ENCODE assay signal across 12 cellular contexts in the genomic region with DNA sequence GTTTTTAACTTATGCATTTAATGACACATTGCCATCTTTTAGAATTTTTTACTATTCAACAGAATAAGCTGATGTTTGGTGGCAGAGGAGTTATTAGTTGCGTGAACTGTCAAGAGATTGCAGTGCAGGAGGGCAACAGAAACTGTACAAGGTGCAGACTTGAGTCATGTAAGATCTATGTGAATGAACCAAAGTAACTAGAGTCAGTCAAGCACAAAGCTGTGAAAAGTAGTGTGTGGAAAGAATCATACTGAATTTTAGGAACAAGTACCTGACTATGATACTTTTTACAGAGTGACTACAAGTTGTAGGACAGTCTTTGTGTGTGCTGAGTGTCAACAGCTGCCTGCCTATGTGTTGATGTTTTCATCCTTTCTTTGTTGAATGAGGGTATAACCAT.
DNase-seq lines count a peak whose midpoint lies in the region; ATAC-seq lines count a peak whose summit lies in the region.
"Had no signal": no experiment of that assay in that cellular context is flagged by ENCODE, and none has a peak within 500 bp of the region (broad histone marks: within the 10 kb centered on the region; RNA-seq: fewer than 3 reads in every experiment).

No MANE protein-coding gene starts in this region.

- H3K9me3 Mint-ChIP-seq in stimulated activated effector memory CD8-positive, alpha-beta T cell treated with anti-CD3 and anti-CD28 coated beads, Interleukin-12 subunit alpha, Interleukin-12 subunit beta, amount 100 ng/mL, for 72 hours = no peaks in the 10 kb centered on the region
- H3K9me3 Mint-ChIP-seq: activated naive CD8-positive, alpha-beta T cell treated with anti-CD3 and anti-CD28 coated beads for 36 hours had no signal

- no peaks in the 10 kb centered on the region for H3K4me1 Mint-ChIP-seq in stimulated activated effector memory CD8-positive, alpha-beta T cell treated with anti-CD3 and anti-CD28 coated beads, Interleukin-12 subunit alpha, Interleukin-12 subunit beta, amount 100 ng/mL, for 72 hours

- ATAC-seq in GM19035 (IDR thresholded peaks at IDR 0.05; ENCODE audit: unreplicated experiment) = peak; percentile 81
- peak; percentile 93 for ATAC-seq in GM21737 (IDR thresholded peaks at IDR 0.05; ENCODE audit: unreplicated experiment)
- ATAC-seq in HG03108 (IDR thresholded peaks at IDR 0.05; ENCODE audit: unreplicated experiment) = peak; percentile 92
- peak; percentile 39 for ATAC-seq in stimulated activated effector memory CD8-positive, alpha-beta T cell treated with anti-CD3 and anti-CD28 coated beads, Interleukin-12 subunit alpha, Interleukin-12 subunit beta, amount 100 ng/mL, for 72 hours
- ATAC-seq: psoas muscle had no signal

- H3K4me3 Mint-ChIP-seq in stimulated activated effector memory CD8-positive, alpha-beta T cell treated with anti-CD3 and anti-CD28 coated beads, Interleukin-12 subunit alpha, Interleukin-12 subunit beta, amount 100 ng/mL, for 72 hours = no peak overlapping the region
- H3K4me3 Mint-ChIP-seq: activated naive CD8-positive, alpha-beta T cell treated with anti-CD3 and anti-CD28 coated beads for 36 hours had no signal

- no peak overlapping the region for H3K27ac Mint-ChIP-seq in stimulated activated effector memory CD8-positive, alpha-beta T cell treated with anti-CD3 and anti-CD28 coated beads, Interleukin-12 subunit alpha, Interleukin-12 subunit beta, amount 100 ng/mL, for 72 hours
- H3K27ac Mint-ChIP-seq: activated naive CD8-positive, alpha-beta T cell treated with anti-CD3 and anti-CD28 coated beads for 36 hours had no signal

- no peaks in the 10 kb centered on the region for H3K36me3 Mint-ChIP-seq in stimulated activated effector memory CD8-positive, alpha-beta T cell treated with anti-CD3 and anti-CD28 coated beads, Interleukin-12 subunit alpha, Interleukin-12 subunit beta, amount 100 ng/mL, for 72 hours

- no peak for DNase-seq in stimulated activated effector memory CD8-positive, alpha-beta T cell treated with anti-CD3 and anti-CD28 coated beads, Interleukin-12 subunit alpha, Interleukin-12 subunit beta, amount 100 ng/mL, for 72 hours (ENCODE audit: low spot score in 2 of 2)
- DNase-seq in germinal center (ENCODE audit: low spot score) (no peak), KBM-7 (no peak), NCI-H1436 (lab: John Stamatoyannopoulos, UW) (no peak)
- DNase-seq: activated CD8-positive, alpha-beta memory T cell treated with anti-CD3 and anti-CD28 coated beads for 24 hours; activated naive CD8-positive, alpha-beta T cell treated with anti-CD3 and anti-CD28 coated beads for 36 hours; midbrain; psoas muscle; T-helper 2 cell had no signal

- in situ Hi-C loops in KBM-7 (cut with MboI; ENCODE audit: low pct_unique_long_range_greater_than_20kb, low sequenced_read_pairs) = no loop called here

Comparison
In these comparisons a context has a peak if more than half of its experiments do, and no peak if none do; other contexts are left out.
1. ATAC-seq: peak in every context shown above with its lines; median percentile 93 in GM21737; 92 in HG03108; 81 in GM19035; 39 in stimulated activated effector memory CD8-positive, alpha-beta T cell treated with anti-CD3 and anti-CD28 coated beads, Interleukin-12 subunit alpha, Interleukin-12 subunit beta, amount 100 ng/mL, for 72 hours.